Comparison of ENCODE assay signal across 8 cellular contexts in the genomic region with DNA sequence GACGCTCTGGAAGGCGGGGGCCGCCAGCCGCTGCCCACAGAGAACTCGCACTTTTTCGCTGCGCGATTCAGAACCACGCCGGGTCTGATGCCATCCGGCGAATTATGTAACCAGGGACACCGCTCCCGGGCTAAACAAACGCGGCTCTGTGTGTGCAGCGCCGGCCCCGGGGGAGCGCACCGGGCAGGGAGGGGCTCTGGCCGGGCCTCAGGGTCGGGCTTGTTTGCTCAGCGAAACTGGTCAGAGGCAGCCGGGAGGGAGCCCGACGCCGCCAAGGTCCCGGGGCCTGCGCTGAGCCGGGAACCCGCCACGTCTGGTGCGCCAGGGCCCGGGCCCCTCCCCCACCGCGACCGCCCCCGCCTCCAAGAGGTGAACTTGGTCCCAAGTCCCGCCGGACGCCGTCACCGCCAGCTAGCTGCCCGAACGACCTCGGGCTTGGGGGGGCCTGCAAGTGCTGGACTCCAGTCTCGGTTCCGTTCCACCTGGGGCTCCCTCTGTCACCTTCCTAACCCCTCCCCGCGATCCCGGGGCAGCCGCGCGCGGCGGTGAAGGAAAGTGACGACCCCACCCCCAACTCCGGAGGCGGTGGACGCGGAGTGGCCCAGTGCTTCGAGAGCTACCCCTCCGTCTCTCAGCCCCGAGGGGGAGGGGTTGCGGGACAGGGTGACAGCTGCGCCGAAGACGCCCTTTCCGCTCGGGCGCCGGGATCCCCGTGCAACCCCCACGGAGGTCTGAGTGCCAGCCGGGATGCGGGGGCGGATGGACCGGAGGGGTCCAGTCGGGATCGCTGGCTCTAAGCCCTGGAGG.
DNase-seq lines count a peak whose midpoint lies in the region; ATAC-seq lines count a peak whose summit lies in the region.

No MANE protein-coding gene starts in this region.

- peak; percentile 35 for ATAC-seq in GM18498 (IDR thresholded peaks at IDR 0.05; ENCODE audit: unreplicated experiment)
- peak; percentile 23 for ATAC-seq in HG02623 (IDR thresholded peaks at IDR 0.05; ENCODE audit: unreplicated experiment)

- peak; percentile 36 for DNase-seq in NCI-H2171 treated with DMSO at 0.1 percent for 48 hours (lab: John Stamatoyannopoulos, UW)
- DNase-seq in activated T-cell treated with anti-CD3 and anti-CD28 coated beads for 24 hours (ENCODE audit: low read depth), result peak; percentile 38
- peak; percentile 69 for DNase-seq in epidermal melanocyte (ENCODE audit: insufficient read length, low spot score)
- DNase-seq in midbrain (lab: John Stamatoyannopoulos, UW), result peak; percentile 91
- peak in 5 of 6 experiments; percentile 39 to 70 (median 60) for DNase-seq in stimulated activated naive CD4-positive, alpha-beta T cell (lab: John Stamatoyannopoulos, UW)
- no peak for DNase-seq in SHP77 treated with DMSO at 0.1 percent for 48 hours (lab: John Stamatoyannopoulos, UW)
